Comparison of ENCODE assay signal across 9 cellular contexts in the genomic region with DNA sequence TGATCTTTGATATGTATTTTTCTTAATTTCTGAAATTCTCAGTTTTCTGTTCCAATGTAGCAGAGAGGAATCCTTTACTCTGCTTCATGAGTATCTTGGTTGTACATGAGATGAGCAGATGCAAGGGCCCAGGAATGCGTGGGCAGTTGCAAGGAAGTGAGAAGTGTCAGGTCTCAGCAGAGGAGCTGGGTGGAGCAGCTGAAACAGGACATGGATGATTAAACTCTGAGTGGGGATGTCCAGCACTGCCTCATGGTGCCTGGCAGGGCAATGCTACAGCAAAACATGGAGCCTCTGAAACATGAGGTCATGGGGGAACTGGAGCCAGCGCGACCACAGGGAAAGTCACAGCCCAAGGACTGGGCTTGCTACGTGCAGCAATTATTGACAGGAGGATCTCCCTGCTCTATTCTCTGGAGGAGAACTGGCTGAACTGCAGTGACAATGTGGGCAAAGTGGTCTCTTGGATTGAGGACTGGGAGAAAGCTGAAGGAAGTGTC. TPM values are rescaled to one million over a fixed set of nuclear protein-coding genes. Genes with fewer than 3 reads are reported as not detected.
DNase-seq lines count a peak whose midpoint lies in the region; ATAC-seq, FAIRE-seq and TF ChIP-seq lines count a peak whose summit lies in the region.
"Had no signal": no experiment of that assay in that cellular context is flagged by ENCODE, and none has a peak within 500 bp of the region (broad histone marks: within the 10 kb centered on the region; RNA-seq: fewer than 3 reads in every experiment).

No MANE protein-coding gene starts in this region.

- no peaks in the 10 kb centered on the region for H3K27me3 ChIP-seq in kidney epithelial cell (ENCODE audit: control insufficient read depth, insufficient read depth, low read length)

- TF ChIP-seq CTCF in AG09309 (IDR thresholded peaks at IDR 0.05; ENCODE audit: control insufficient read depth, insufficient read depth, low read depth, low read length, missing control alignments), result no peak
- no peak for TF ChIP-seq CTCF in WTC11 (IDR thresholded peaks at IDR 0.05)
- no peak for TF ChIP-seq CTCF in kidney epithelial cell (IDR thresholded peaks at IDR 0.05; ENCODE audit: insufficient read depth, low read length, poor library complexity, severe bottlenecking)

- no peak for FAIRE-seq in urothelium cell line (lab: Jason Lieb, UNC)
- FAIRE-seq: colon had no signal

- H3K27me3 Mint-ChIP-seq in WTC11 (ENCODE audit: low read depth), result no peaks in the 10 kb centered on the region; the same call in 1 of the 2 replicates

- peaks cover 4% of the 10 kb centered on the region for H3K9me3 Mint-ChIP-seq in WTC11

- no peak overlapping the region for H3K4me3 Mint-ChIP-seq in WTC11

- CTCF ChIA-PET in WTC11 (lab: Charles Lee), result no interaction called here

- no peaks in the 10 kb centered on the region; the same call in 1 of the 2 replicates for H3K4me1 Mint-ChIP-seq in WTC11

- POLR2A ChIA-PET in WTC11 (lab: Charles Lee), result no interaction called here

- H3K4me3 ChIP-seq in AG09309 (ENCODE audit: control insufficient read depth, low read depth, low read length), result no peak overlapping the region
- no peak overlapping the region for H3K4me3 ChIP-seq in kidney epithelial cell (ENCODE audit: low read depth, low read length)

- no peaks in the 10 kb centered on the region for H3K36me3 Mint-ChIP-seq in WTC11

- no peak overlapping the region for H3K27ac Mint-ChIP-seq in WTC11

- ATAC-seq in GM19043 (IDR thresholded peaks at IDR 0.05; ENCODE audit: low read depth, unreplicated experiment), result peak; percentile 77
- peak; percentile 84 for ATAC-seq in HG03139 (IDR thresholded peaks at IDR 0.05; ENCODE audit: unreplicated experiment)
- ATAC-seq in WTC11, result no peak

- DNase-seq in AG09309 (ENCODE audit: low read depth) (peak; percentile 37), WTC11 (ENCODE audit: low spot score) (no peak), kidney epithelial cell (ENCODE audit: low read depth) (peak; percentile 80), urothelium cell line (ENCODE audit: low spot score) (peak; percentile 47), NCI-H1417 (lab: John Stamatoyannopoulos, UW) (no peak), NCI-H146 treated with DMSO at 0.1 percent for 48 hours (lab: John Stamatoyannopoulos, UW; ENCODE audit: unreplicated experiment) (no peak)

- no peaks in the 10 kb centered on the region for H3K36me3 ChIP-seq in kidney epithelial cell (ENCODE audit: control insufficient read depth, insufficient read depth, low read length)

TF ChIP-seq in WTC11, 78 proteins besides CTCF, POLR2A, EP300 and RAD21:
- TF ChIP-seq, protein P1, sequence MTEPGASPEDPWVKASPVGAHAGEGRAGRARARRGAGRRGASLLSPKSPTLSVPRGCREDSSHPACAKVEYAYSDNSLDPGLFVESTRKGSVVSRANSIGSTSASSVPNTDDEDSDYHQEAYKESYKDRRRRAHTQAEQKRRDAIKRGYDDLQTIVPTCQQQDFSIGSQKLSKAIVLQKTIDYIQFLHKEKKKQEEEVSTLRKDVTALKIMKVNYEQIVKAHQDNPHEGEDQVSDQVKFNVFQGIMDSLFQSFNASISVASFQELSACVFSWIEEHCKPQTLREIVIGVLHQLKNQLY (CRISPR knock-in tag; IDR thresholded peaks at IDR 0.05), result no peak
- peak; percentile 41 for TF ChIP-seq PRDM15 (CRISPR knock-in tag; IDR thresholded peaks at IDR 0.05)

RNA-seq across cellular contexts. Expression of gene COLGALT2, which starts 48.4 kb away (rescaled TPM):
- total RNA-seq in WTC11 (2021), result 1.5 to 2.1 TPM (median 1.5 TPM) in 3 replicates
- total RNA-seq in kidney epithelial cell, result 1.8 and 2.8 TPM in 2 replicates

Comparison
In these comparisons a context has a peak if more than half of its experiments do, and no peak if none do; other contexts are left out.
1. DNase-seq: peak in AG09309 (single experiment), kidney epithelial cell (single experiment) and urothelium cell line (single experiment); none in WTC11 (single experiment), NCI-H1417 (0 of 3) and NCI-H146 treated with DMSO at 0.1 percent for 48 hours (single experiment).